26 cellular contexts compared by ENCODE assay signal in genomic region chrX:106948641-106949040, GRCh38. TPM values are rescaled to one million over a fixed set of nuclear protein-coding genes. Genes with fewer than 3 reads are reported as not detected.
"Had no signal": no experiment of that assay in that cellular context is flagged by ENCODE, and none has a peak within 500 bp of the region (broad histone marks: within the 10 kb centered on the region; RNA-seq: fewer than 3 reads in every experiment).

No MANE protein-coding gene starts in this region.

- H3K36me3 ChIP-seq: brain microvascular endothelial cell had no signal

- ATAC-seq: activated CD8-positive, alpha-beta T cell treated with anti-CD3 and anti-CD28 coated beads for 36 hours; activated naive CD8-positive, alpha-beta T cell treated with anti-CD3 and anti-CD28 coated beads, Interleukin-2, amount 50 U/mL, for 24 hours had no signal

- H2AFZ ChIP-seq: PC-9 had no signal

- H3K27me3 Mint-ChIP-seq: activated CD4-positive, alpha-beta T cell treated with anti-CD3 and anti-CD28 coated beads, Interleukin-2, amount 10 ng/mL, durations not matched to agents 24 days and 14 days; activated CD8-positive, alpha-beta T cell treated with anti-CD3 and anti-CD28 coated beads for 36 hours; activated naive CD4-positive, alpha-beta T cell treated with anti-CD3 and anti-CD28 coated beads, Interleukin-2, amount 10 ng/mL, durations not matched to agents 7 days and 5 days; activated naive CD8-positive, alpha-beta T cell; activated naive CD8-positive, alpha-beta T cell treated with anti-CD3 and anti-CD28 coated beads, Interleukin-2, amount 50 U/mL, for 24 hours had no signal

- DNase-seq: activated CD4-positive, alpha-beta T cell treated with anti-CD3 and anti-CD28 coated beads, Interleukin-2, amount 10 ng/mL, durations not matched to agents 24 days and 14 days; activated CD4-positive, alpha-beta T cell treated with anti-CD3 and anti-CD28 coated beads, Interleukin-2, amount 50 U/mL, for 4 hours; activated CD8-positive, alpha-beta memory T cell treated with anti-CD3 and anti-CD28 coated beads, Interleukin-2, amount 50 U/mL, for 48 hours; activated CD8-positive, alpha-beta T cell treated with anti-CD3 and anti-CD28 coated beads for 36 hours; activated effector memory CD4-positive, alpha-beta T cell treated with Interleukin-2 at 50 U/mL for 16 hours; activated naive CD4-positive, alpha-beta T cell treated with anti-CD3 and anti-CD28 coated beads, Interleukin-2, amount 10 ng/mL, durations not matched to agents 7 days and 5 days; activated naive CD8-positive, alpha-beta T cell treated with anti-CD3 and anti-CD28 coated beads, Interleukin-2, amount 50 U/mL, for 24 hours; activated T-cell treated with anti-CD3 and anti-CD28 coated beads, Interleukin-2, amount 50 U/mL, for 48 hours; anterior cingulate cortex; brain microvascular endothelial cell; Karpas-422; KBM-7; NCI-H1048; NCI-H1436 treated with DMSO at 0.1 percent for 48 hours; NCI-H1694 treated with DMSO at 0.1 percent for 48 hours; NCI-H2029; NCI-H345; NCI-H524 treated with DMSO at 0.1 percent for 48 hours; PC-9; SHP77 treated with DMSO at 0.1 percent for 48 hours had no signal

- H3K4me3 Mint-ChIP-seq: activated CD4-positive, alpha-beta T cell treated with anti-CD3 and anti-CD28 coated beads, Interleukin-2, amount 10 ng/mL, durations not matched to agents 24 days and 14 days; activated CD8-positive, alpha-beta T cell treated with anti-CD3 and anti-CD28 coated beads for 36 hours; activated naive CD4-positive, alpha-beta T cell treated with anti-CD3 and anti-CD28 coated beads, Interleukin-2, amount 10 ng/mL, durations not matched to agents 7 days and 5 days; activated naive CD8-positive, alpha-beta T cell; activated naive CD8-positive, alpha-beta T cell treated with anti-CD3 and anti-CD28 coated beads, Interleukin-2, amount 50 U/mL, for 24 hours; T-helper 2 cell treated with Interferon-gamma antibody and Interleukin-4, amounts not matched to agents 5 μg/mL and 100 μg/mL, for 36 hours had no signal

- H3K4me3 ChIP-seq: cardiac muscle cell, PC-9 had no signal

- H3K9me3 Mint-ChIP-seq: activated CD4-positive, alpha-beta T cell treated with anti-CD3 and anti-CD28 coated beads, Interleukin-2, amount 10 ng/mL, durations not matched to agents 24 days and 14 days; activated CD8-positive, alpha-beta T cell treated with anti-CD3 and anti-CD28 coated beads for 36 hours; activated naive CD4-positive, alpha-beta T cell treated with anti-CD3 and anti-CD28 coated beads, Interleukin-2, amount 10 ng/mL, durations not matched to agents 7 days and 5 days; activated naive CD8-positive, alpha-beta T cell treated with anti-CD3 and anti-CD28 coated beads, Interleukin-2, amount 50 U/mL, for 24 hours; T-helper 2 cell treated with Interferon-gamma antibody and Interleukin-4, amounts not matched to agents 5 μg/mL and 100 μg/mL, for 36 hours had no signal

- H3K27ac Mint-ChIP-seq: activated CD4-positive, alpha-beta T cell treated with anti-CD3 and anti-CD28 coated beads, Interleukin-2, amount 10 ng/mL, durations not matched to agents 24 days and 14 days; activated CD8-positive, alpha-beta T cell treated with anti-CD3 and anti-CD28 coated beads for 36 hours; activated naive CD4-positive, alpha-beta T cell treated with anti-CD3 and anti-CD28 coated beads, Interleukin-2, amount 10 ng/mL, durations not matched to agents 7 days and 5 days; activated naive CD8-positive, alpha-beta T cell; activated naive CD8-positive, alpha-beta T cell treated with anti-CD3 and anti-CD28 coated beads, Interleukin-2, amount 50 U/mL, for 24 hours; T-helper 2 cell treated with Interferon-gamma antibody and Interleukin-4, amounts not matched to agents 5 μg/mL and 100 μg/mL, for 36 hours had no signal

- H3K27ac ChIP-seq: brain microvascular endothelial cell, cardiac muscle cell, PC-9 had no signal

- H3K4me1 Mint-ChIP-seq: activated CD4-positive, alpha-beta T cell treated with anti-CD3 and anti-CD28 coated beads, Interleukin-2, amount 10 ng/mL, durations not matched to agents 24 days and 14 days; activated naive CD4-positive, alpha-beta T cell treated with anti-CD3 and anti-CD28 coated beads, Interleukin-2, amount 10 ng/mL, durations not matched to agents 7 days and 5 days; activated naive CD8-positive, alpha-beta T cell treated with anti-CD3 and anti-CD28 coated beads, Interleukin-2, amount 50 U/mL, for 24 hours had no signal

- H3K4me2 ChIP-seq: PC-9 had no signal

- H3K27me3 ChIP-seq: brain microvascular endothelial cell, cardiac muscle cell had no signal

RNA-seq across cellular contexts. Expression of gene CLDN2, which starts 28.4 kb away (rescaled TPM):
- total RNA-seq: activated CD4-positive, alpha-beta T cell treated with anti-CD3 and anti-CD28 coated beads, Interleukin-2, amount 10 ng/mL, durations not matched to agents 24 days and 14 days; activated CD8-positive, alpha-beta T cell treated with anti-CD3 and anti-CD28 coated beads for 36 hours; MCF 10A; NCI-H460; PC-9; T-helper 1 cell treated with Interleukin-12 subunit alpha and Interleukin-12 subunit beta and Interleukin-4 antibody, amounts not matched to agents 30 ng/mL and 1 ng/mL, for 36 hours had no signal

RNA-seq across cellular contexts. Expression of gene RIPPLY1, which starts 45.5 kb away (rescaled TPM):
- total RNA-seq: activated CD4-positive, alpha-beta T cell treated with anti-CD3 and anti-CD28 coated beads, Interleukin-2, amount 10 ng/mL, durations not matched to agents 24 days and 14 days; activated CD8-positive, alpha-beta T cell treated with anti-CD3 and anti-CD28 coated beads for 36 hours; cardiac muscle cell; MCF 10A; NCI-H460; PC-9; T-helper 1 cell treated with Interleukin-12 subunit alpha and Interleukin-12 subunit beta and Interleukin-4 antibody, amounts not matched to agents 30 ng/mL and 1 ng/mL, for 36 hours had no signal
